ENCODE assay signal across 1 cellular context in genomic region chr5:159178978-159179377, GRCh38.
TF ChIP-seq lines count a peak whose summit lies in the region.

No MANE protein-coding gene starts in this region.

TF ChIP-seq in K562, 482 proteins besides CTCF, POLR2A, EP300 and RAD21 (continued from another document and continues in another):
- no peak for TF ChIP-seq ZNF407 (IDR thresholded peaks at IDR 0.05; ENCODE audit: low read depth)
- no peak; the same call in 1 of the 2 replicates for TF ChIP-seq RNF2 (IDR thresholded peaks at IDR 0.05)
- no peak for TF ChIP-seq RFX7 (CRISPR knock-in tag; IDR thresholded peaks at IDR 0.05)
- TF ChIP-seq ZNF263 (CRISPR knock-in tag; IDR thresholded peaks at IDR 0.05; ENCODE audit: borderline replicate concordance): no peak
- peak; percentile 88 for TF ChIP-seq JUN (IDR thresholded peaks at IDR 0.05; ENCODE audit: borderline replicate concordance, low read depth, low read length)
- no peak for TF ChIP-seq JUN (CRISPR knock-in tag; IDR thresholded peaks at IDR 0.05; ENCODE audit: borderline replicate concordance)
- TF ChIP-seq ZNF280A (IDR thresholded peaks at IDR 0.05; ENCODE audit: low read depth, partially characterized antibody): no peak
- TF ChIP-seq MCM3 (IDR thresholded peaks at IDR 0.05): no peak
- TF ChIP-seq E2F5 (CRISPR knock-in tag; IDR thresholded peaks at IDR 0.05): no peak
- no peak for TF ChIP-seq ZNF398 (CRISPR knock-in tag; IDR thresholded peaks at IDR 0.05)
- no peak for TF ChIP-seq KAT8 (IDR thresholded peaks at IDR 0.05; ENCODE audit: low read depth)
- TF ChIP-seq SLC30A9 (CRISPR knock-in tag; IDR thresholded peaks at IDR 0.05): no peak
- no peak for TF ChIP-seq SRSF3 (IDR thresholded peaks at IDR 0.05; ENCODE audit: insufficient read depth, low read length)
- no peak for TF ChIP-seq RNF219 (CRISPR knock-in tag; IDR thresholded peaks at IDR 0.05)
- TF ChIP-seq PML (IDR thresholded peaks at IDR 0.05; ENCODE audit: low read length): no peak
- TF ChIP-seq BRF2 (IDR thresholded peaks at IDR 0.05; ENCODE audit: borderline replicate concordance, insufficient read depth, insufficient read length): no peak
- TF ChIP-seq TRIM25 (IDR thresholded peaks at IDR 0.05; ENCODE audit: borderline replicate concordance): no peak
- 0 out of 4 replicates have a peak, but pooled peaks of 1 of the 2 experiments have one; percentile 11 for TF ChIP-seq NRF1 (conservative IDR thresholded peaks at IDR 0.05 in 1 of 2, IDR thresholded peaks at IDR 0.05 in 1 of 2)
- no peak for TF ChIP-seq RBM25 (IDR thresholded peaks at IDR 0.05; ENCODE audit: low read depth, low read length, severe bottlenecking)
- no peak for TF ChIP-seq LCOR (CRISPR knock-in tag; IDR thresholded peaks at IDR 0.05)
- no peak for TF ChIP-seq ZNF311 (CRISPR knock-in tag; IDR thresholded peaks at IDR 0.05)
- no peak for TF ChIP-seq ZNF224 (CRISPR knock-in tag; IDR thresholded peaks at IDR 0.05)
- no peak for TF ChIP-seq CLOCK (CRISPR knock-in tag; IDR thresholded peaks at IDR 0.05; ENCODE audit: borderline replicate concordance)
- TF ChIP-seq TCF15 (CRISPR knock-in tag; IDR thresholded peaks at IDR 0.05): no peak
- no peak for TF ChIP-seq ZNF316 (IDR thresholded peaks at IDR 0.05)
- TF ChIP-seq HDAC3 (IDR thresholded peaks at IDR 0.05; ENCODE audit: borderline replicate concordance, partially characterized antibody): peak; percentile 48
- peak; percentile 27; the same call in 1 of the 2 replicates for TF ChIP-seq HES1 (IDR thresholded peaks at IDR 0.05; ENCODE audit: low read depth)
- 0 out of 2 replicates have a peak, but pooled peaks have one; percentile 34 for TF ChIP-seq ZNF175 (CRISPR knock-in tag; IDR thresholded peaks at IDR 0.05; ENCODE audit: low read depth)
- TF ChIP-seq L3MBTL2 (IDR thresholded peaks at IDR 0.05): no peak
- no peak for TF ChIP-seq SMAD1 (IDR thresholded peaks at IDR 0.05; ENCODE audit: low read depth, low read length, partially characterized antibody)
- TF ChIP-seq SOX6 (IDR thresholded peaks at IDR 0.05): 0 out of 2 replicates have a peak, but pooled peaks have one; percentile 55
- TF ChIP-seq CBX5 (IDR thresholded peaks at IDR 0.05; ENCODE audit: borderline replicate concordance, low read depth): no peak
- TF ChIP-seq FOXA3 (CRISPR knock-in tag; conservative IDR thresholded peaks at IDR 0.05 in 1 of 2, IDR thresholded peaks at IDR 0.05 in 1 of 2): no peak
- TF ChIP-seq CGGBP1 (CRISPR knock-in tag; IDR thresholded peaks at IDR 0.05): no peak
- peak; percentile 43; the same call in 1 of the 2 replicates for TF ChIP-seq TEAD4 (IDR thresholded peaks at IDR 0.05; ENCODE audit: low read length)
- no peak for TF ChIP-seq TEAD4 (CRISPR knock-in tag; IDR thresholded peaks at IDR 0.05; ENCODE audit: borderline replicate concordance)
- TF ChIP-seq CAMTA2 (CRISPR knock-in tag; conservative IDR thresholded peaks at IDR 0.05): no peak
- TF ChIP-seq MCM7 (IDR thresholded peaks at IDR 0.05): no peak
- TF ChIP-seq SMARCA4 (IDR thresholded peaks at IDR 0.05): peak; percentile 71
